In the genomic region with DNA sequence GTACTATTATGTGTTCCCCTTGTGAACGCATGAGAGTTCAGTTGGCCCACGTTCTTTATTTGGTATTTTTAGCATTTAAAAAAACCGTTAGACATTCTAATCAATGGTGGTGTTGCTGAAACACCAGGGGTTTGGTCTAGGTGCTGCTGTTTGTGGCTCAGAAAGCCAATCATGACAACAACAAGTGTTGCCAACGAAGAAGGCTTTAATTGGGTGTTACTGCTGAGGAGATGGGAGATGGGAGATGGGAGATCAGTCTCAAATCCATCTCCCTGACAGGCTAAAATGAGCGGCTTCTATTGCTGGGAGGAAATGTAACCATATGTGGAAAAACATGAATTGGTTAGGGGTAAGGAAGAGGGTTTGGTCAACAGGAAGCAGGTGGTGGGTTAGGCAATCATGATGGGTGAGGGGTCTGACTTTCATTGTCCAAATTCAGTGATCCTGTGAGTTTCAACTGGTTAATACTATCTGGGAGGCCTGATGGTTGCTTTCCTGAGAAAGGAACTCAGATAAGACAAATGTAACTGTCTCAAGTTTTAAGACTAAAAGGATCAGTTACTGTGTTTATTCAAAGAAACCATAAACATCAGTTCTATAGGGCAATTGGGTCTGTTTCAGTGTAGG, we compare ENCODE assay signal across 23 cellular contexts. TPM values are rescaled to one million over a fixed set of nuclear protein-coding genes. Genes with fewer than 3 reads are reported as not detected.
A peak's percentile ranks its signal among the peaks of the same experiment; 100 is the strongest.
DNase-seq lines count a peak whose midpoint lies in the region; TF ChIP-seq lines count a peak whose summit lies in the region.
"Had no signal": no experiment of that assay in that cellular context is flagged by ENCODE, and none has a peak within 500 bp of the region (broad histone marks: within the 10 kb centered on the region; RNA-seq: fewer than 3 reads in every experiment).

No MANE protein-coding gene starts in this region.

- H2BK5ac ChIP-seq in mesenchymal stem cell (ENCODE audit: low read depth, low read length, poor library complexity, severe bottlenecking), result no peak overlapping the region

- no peak overlapping the region for H2BK15ac ChIP-seq in mesenchymal stem cell (ENCODE audit: low read depth, poor library complexity, severe bottlenecking)

- no peak overlapping the region for H3K23ac ChIP-seq in mesenchymal stem cell (ENCODE audit: low read length in 2 of 2)

- no peak overlapping the region for H4K91ac ChIP-seq in mesenchymal stem cell (ENCODE audit: low read length)

- 93% methylated on average over 5 of the region's 5 CpGs for WGBS in mesenchymal stem cell

- H3K4me2 ChIP-seq in OCI-LY7 (ENCODE audit: low read length) (no peak overlapping the region), mesenchymal stem cell (ENCODE audit: low read length, poor library complexity, severe bottlenecking) (no peak overlapping the region)
- H3K4me2 ChIP-seq: SK-N-SH had no signal

- POLR2A ChIA-PET in Caco-2 (lab: Charles Lee), result no interaction called here
- POLR2A ChIA-PET in OCI-LY7 (lab: Charles Lee), result no interaction called here

- H3K4me3 ChIP-seq in Caco-2 (ENCODE audit: low read depth, low read length), result no peak overlapping the region
- no peak overlapping the region for H3K4me3 ChIP-seq in OCI-LY7 (ENCODE audit: low read depth, low read length, poor library complexity, severe bottlenecking)
- no peak overlapping the region for H3K4me3 ChIP-seq in mesenchymal stem cell (ENCODE audit: insufficient read depth in 1 of 2, low read depth in 1 of 2, low read length in 2 of 2)

- H4K8ac ChIP-seq in mesenchymal stem cell (ENCODE audit: low read length), result no peak overlapping the region

- H2BK12ac ChIP-seq in mesenchymal stem cell (ENCODE audit: low read length in 2 of 2), result no peak overlapping the region

- H3K27ac ChIP-seq in OCI-LY7 (ENCODE audit: low read depth, low read length, poor library complexity, severe bottlenecking) (no peak overlapping the region), mesenchymal stem cell (ENCODE audit: low read length, poor library complexity, severe bottlenecking) (no peak overlapping the region)
- H3K27ac ChIP-seq: 22Rv1 had no signal

- peaks cover 10% of the 10 kb centered on the region for H3K4me1 Mint-ChIP-seq in activated CD4-positive, alpha-beta T cell treated with anti-CD3 and anti-CD28 coated beads, Interleukin-2, amount 10 ng/mL, durations not matched to agents 24 days and 14 days
- H3K4me1 Mint-ChIP-seq in Caco-2 (ENCODE audit: low read depth, unreplicated experiment), result peaks cover 11% of the 10 kb centered on the region

- H3K9me3 Mint-ChIP-seq in activated CD4-positive, alpha-beta T cell treated with anti-CD3 and anti-CD28 coated beads, Interleukin-2, amount 10 ng/mL, durations not matched to agents 24 days and 14 days, result peaks cover 5% of the 10 kb centered on the region
- H3K9me3 Mint-ChIP-seq in Caco-2 (ENCODE audit: unreplicated experiment), result peaks cover 10% of the 10 kb centered on the region

- no peak overlapping the region for H3K18ac ChIP-seq in mesenchymal stem cell (ENCODE audit: low read depth in 1 of 2, low read length in 2 of 2)

- intact Hi-C loops in activated CD4-positive, alpha-beta T cell treated with anti-CD3 and anti-CD28 coated beads, Interleukin-2, amount 10 ng/mL, durations not matched to agents 24 days and 14 days (cut with micrococcal nuclease), result no loop called here
- intact Hi-C loops in Caco-2 (cut with micrococcal nuclease; ENCODE audit: unreplicated experiment), result no loop called here
- intact Hi-C loops in OCI-LY7 (cut with micrococcal nuclease; ENCODE audit: unreplicated experiment), result no loop called here

- peaks cover 10% of the 10 kb centered on the region; the same call in 1 of the 2 replicates for H3K79me2 ChIP-seq in OCI-LY7 (ENCODE audit: insufficient read depth, low read depth, low read length)

- CTCF ChIA-PET in Caco-2 (lab: Charles Lee) (no interaction called here), OCI-LY7 (lab: Charles Lee; ENCODE audit: unreplicated experiment) (no interaction called here)

- H3K9me2 ChIP-seq in OCI-LY7 (ENCODE audit: insufficient read depth, low read length), result no peaks in the 10 kb centered on the region
- H3K9me2 ChIP-seq: SK-N-SH had no signal

- H3K9me3 ChIP-seq in Caco-2 (peaks cover 19% of the 10 kb centered on the region), OCI-LY7 (ENCODE audit: low read length) (peaks cover 26% of the 10 kb centered on the region), mesenchymal stem cell (ENCODE audit: control insufficient read depth, low read length) (peaks cover 8% of the 10 kb centered on the region)

- no peaks in the 10 kb centered on the region for H3K36me3 ChIP-seq in Caco-2 (ENCODE audit: control insufficient read depth, insufficient read depth, low read length)
- peaks cover 50% of the 10 kb centered on the region for H3K36me3 ChIP-seq in OCI-LY7 (ENCODE audit: insufficient read depth, low read length)
- peaks cover 23 to 41% of the 10 kb centered on the region in 2 experiments for H3K36me3 ChIP-seq in mesenchymal stem cell (ENCODE audit: control insufficient read depth in 1 of 2, insufficient read depth in 2 of 2, low read depth in 1 of 2, low read length in 2 of 2)

- peaks cover 10% of the 10 kb centered on the region for H3K79me1 ChIP-seq in mesenchymal stem cell (replicated peaks; ENCODE audit: low read length, poor library complexity, severe bottlenecking)

- H3K4me1 ChIP-seq in Caco-2, result no peaks in the 10 kb centered on the region
- peaks cover 7% of the 10 kb centered on the region for H3K4me1 ChIP-seq in OCI-LY7 (ENCODE audit: insufficient read depth, low read length, poor library complexity, severe bottlenecking)
- peaks cover 3% of the 10 kb centered on the region for H3K4me1 ChIP-seq in mesenchymal stem cell (ENCODE audit: control insufficient read depth, insufficient read depth, low read depth, low read length)

- no peak overlapping the region for H3K4ac ChIP-seq in mesenchymal stem cell (ENCODE audit: low read depth in 1 of 2, low read length in 2 of 2)

- BruUV-seq in Caco-2 (replicated peaks; lab: Mats Ljungman, UMichigan) (TSS peak; percentile 7), OCI-LY7 (replicated peaks; lab: Mats Ljungman, UMichigan) (TSS peak; percentile 32)

- no peak for TF ChIP-seq CTCF in Caco-2 (IDR thresholded peaks at IDR 0.05; ENCODE audit: insufficient read depth in 1 of 2, low read depth in 1 of 2, low read length in 1 of 2, severe bottlenecking in 1 of 2, unreplicated experiment in 1 of 2)
- no peak for TF ChIP-seq CTCF in OCI-LY7 (conservative IDR thresholded peaks at IDR 0.05; ENCODE audit: low read length)

- no peak overlapping the region for H2AK5ac ChIP-seq in mesenchymal stem cell (ENCODE audit: low read length, severe bottlenecking)

- H3K27ac Mint-ChIP-seq in activated CD4-positive, alpha-beta T cell treated with anti-CD3 and anti-CD28 coated beads, Interleukin-2, amount 10 ng/mL, durations not matched to agents 24 days and 14 days, result peak overlapping the region; percentile 45
- peak overlapping the region; percentile 18 for H3K27ac Mint-ChIP-seq in Caco-2 (ENCODE audit: unreplicated experiment)
- H3K27ac Mint-ChIP-seq: B cell had no signal

- H3K4me3 Mint-ChIP-seq in activated CD4-positive, alpha-beta T cell treated with anti-CD3 and anti-CD28 coated beads, Interleukin-2, amount 10 ng/mL, durations not matched to agents 24 days and 14 days, result no peak overlapping the region
- H3K4me3 Mint-ChIP-seq in Caco-2 (ENCODE audit: unreplicated experiment), result no peak overlapping the region
- H3K4me3 Mint-ChIP-seq: B cell; CD4-positive, alpha-beta memory T cell had no signal

- H2BK120ac ChIP-seq in mesenchymal stem cell (ENCODE audit: low read depth, low read length), result no peak overlapping the region

- H3K27me3 Mint-ChIP-seq in activated CD4-positive, alpha-beta T cell treated with anti-CD3 and anti-CD28 coated beads, Interleukin-2, amount 10 ng/mL, durations not matched to agents 24 days and 14 days, result no peaks in the 10 kb centered on the region
- H3K27me3 Mint-ChIP-seq in Caco-2 (ENCODE audit: insufficient read depth, unreplicated experiment), result no peaks in the 10 kb centered on the region
- H3K27me3 Mint-ChIP-seq: B cell; CD4-positive, alpha-beta memory T cell had no signal

- H3K27me3 ChIP-seq in Caco-2 (replicated peaks; ENCODE audit: control insufficient read depth, insufficient read depth, low read length) (no peaks in the 10 kb centered on the region), mesenchymal stem cell (ENCODE audit: control insufficient read depth in 1 of 2, insufficient read depth in 1 of 2, low read length in 2 of 2) (no peaks in the 10 kb centered on the region)

- H2AFZ ChIP-seq in OCI-LY7 (ENCODE audit: low read length) (no peak overlapping the region), mesenchymal stem cell (ENCODE audit: low read depth, low read length) (peak overlapping the region; percentile 14)

- H4K20me1 ChIP-seq in OCI-LY7 (ENCODE audit: insufficient read depth, low read length), result no peaks in the 10 kb centered on the region

- H3K9ac ChIP-seq in mesenchymal stem cell (ENCODE audit: low read length), result no peak overlapping the region
- H3K9ac ChIP-seq: SK-N-SH had no signal

- DNase-seq in activated CD4-positive, alpha-beta T cell treated with anti-CD3 and anti-CD28 coated beads, Interleukin-2, amount 10 ng/mL, durations not matched to agents 24 days and 14 days, result no peak
- no peak for DNase-seq in activated CD4-positive, alpha-beta T cell treated with anti-CD3 and anti-CD28 coated beads, Interleukin-2, amount 50 U/mL, for 48 hours
- DNase-seq in Caco-2, result no peak
- DNase-seq in OCI-LY7 (ENCODE audit: low spot score), result no peak
- no peak for DNase-seq in mesenchymal stem cell
- DNase-seq in KG1 (lab: John Stamatoyannopoulos, UW), result no peak
- no peak for DNase-seq in stimulated activated naive CD4-positive, alpha-beta T cell (lab: John Stamatoyannopoulos, UW)
- DNase-seq in HK-2 (ENCODE audit: unreplicated experiment), result no peak
- DNase-seq: CD4-positive, alpha-beta memory T cell; DMS53; EL; GOT3; Karpas-422; NCI-H1092; NCI-H1436 treated with DMSO at 0.1 percent for 48 hours; NCI-H2029; NCI-H2171; NCI-H526; OCI-M1; SHP77 treated with DMSO at 0.1 percent for 48 hours; SK-N-SH had no signal

- no peak overlapping the region for H3K14ac ChIP-seq in mesenchymal stem cell (ENCODE audit: low read length in 2 of 2)

- peaks cover 60% of the 10 kb centered on the region for H3K36me3 Mint-ChIP-seq in activated CD4-positive, alpha-beta T cell treated with anti-CD3 and anti-CD28 coated beads, Interleukin-2, amount 10 ng/mL, durations not matched to agents 24 days and 14 days (ENCODE audit: low read depth)
- peaks cover 26% of the 10 kb centered on the region for H3K36me3 Mint-ChIP-seq in Caco-2 (ENCODE audit: insufficient read depth, unreplicated experiment)

RNA-seq across cellular contexts. Expression of gene ZNF425, which starts 4.6 kb away (rescaled TPM):
- total RNA-seq in activated CD4-positive, alpha-beta T cell treated with anti-CD3 and anti-CD28 coated beads, Interleukin-2, amount 10 ng/mL, durations not matched to agents 24 days and 14 days, result 0.44 and 0.92 TPM in 2 replicates
- total RNA-seq in Caco-2 (2022), result 2.6 and 4.0 TPM in 2 replicates
- 0.28 and 1.4 TPM in 2 replicates for total RNA-seq in OCI-LY7 (2014; rRNA removed; shearing (Covaris generic))
- 1.1 and 1.6 TPM in 2 replicates for total RNA-seq in OCI-LY7 (2022)
- 2.2 TPM for polyA plus RNA-seq in mesenchymal stem cell (2013, experiment 1 of 2)
- polyA plus RNA-seq in mesenchymal stem cell (2013, experiment 2 of 2), result 2.2 TPM

RNA-seq across cellular contexts. Expression of gene ZNF398, which starts 16.6 kb away (rescaled TPM):
- total RNA-seq in activated CD4-positive, alpha-beta T cell treated with anti-CD3 and anti-CD28 coated beads, Interleukin-2, amount 10 ng/mL, durations not matched to agents 24 days and 14 days, result 11.7 and 14.2 TPM in 2 replicates
- total RNA-seq in Caco-2 (2022) (13.0 and 13.4 TPM in 2 replicates), OCI-LY7 (2022) (14.2 and 15.5 TPM in 2 replicates)
- total RNA-seq in OCI-LY7 (2014; rRNA removed; shearing (Covaris generic)), result 11.4 and 11.8 TPM in 2 replicates
- 7.4 TPM for polyA plus RNA-seq in mesenchymal stem cell (2013, experiment 1 of 2)
- polyA plus RNA-seq in mesenchymal stem cell (2013, experiment 2 of 2), result 7.0 TPM

RNA-seq across cellular contexts. Expression of gene ZNF786, which starts 40.2 kb away (rescaled TPM):
- total RNA-seq in activated CD4-positive, alpha-beta T cell treated with anti-CD3 and anti-CD28 coated beads, Interleukin-2, amount 10 ng/mL, durations not matched to agents 24 days and 14 days, result 10.2 and 10.3 TPM in 2 replicates
- total RNA-seq in Caco-2 (2022) (9.4 and 9.5 TPM in 2 replicates), OCI-LY7 (2022) (6.8 and 7.7 TPM in 2 replicates)
- total RNA-seq in OCI-LY7 (2014; rRNA removed; shearing (Covaris generic)), result 3.9 and 5.1 TPM in 2 replicates
- 3.4 TPM for polyA plus RNA-seq in mesenchymal stem cell (2013, experiment 1 of 2)
- polyA plus RNA-seq in mesenchymal stem cell (2013, experiment 2 of 2), result 3.3 TPM
